Comparison of ENCODE assay signal across 1 cellular context in genomic region chr1:21763694-21764419, GRCh38.
TF ChIP-seq lines count a peak whose summit lies in the region.

No MANE protein-coding gene starts in this region.

TF ChIP-seq in WTC11, 78 proteins besides CTCF, POLR2A, EP300 and RAD21 (continued from another document):
- no peak for TF ChIP-seq PREB (CRISPR knock-in tag; IDR thresholded peaks at IDR 0.05; ENCODE audit: borderline replicate concordance)
- no peak for TF ChIP-seq GRHL2 (CRISPR knock-in tag; IDR thresholded peaks at IDR 0.05; ENCODE audit: insufficient replicate concordance, severe bottlenecking)
- TF ChIP-seq ZNF219 (CRISPR knock-in tag; IDR thresholded peaks at IDR 0.05; ENCODE audit: borderline replicate concordance): no peak
- no peak for TF ChIP-seq SMAD4 (CRISPR knock-in tag; IDR thresholded peaks at IDR 0.05)
- TF ChIP-seq ELF4 (CRISPR knock-in tag; IDR thresholded peaks at IDR 0.05; ENCODE audit: low read depth): no peak
- TF ChIP-seq HMGXB4 (CRISPR knock-in tag; IDR thresholded peaks at IDR 0.05): no peak
- TF ChIP-seq ZNF281 (CRISPR knock-in tag; IDR thresholded peaks at IDR 0.05): no peak
- no peak for TF ChIP-seq USF1 (CRISPR knock-in tag; IDR thresholded peaks at IDR 0.05)
- no peak for TF ChIP-seq HMGA2 (CRISPR knock-in tag; IDR thresholded peaks at IDR 0.05)
- no peak for TF ChIP-seq MXD4 (CRISPR knock-in tag; IDR thresholded peaks at IDR 0.05; ENCODE audit: borderline replicate concordance)
- TF ChIP-seq ATF2 (CRISPR knock-in tag; IDR thresholded peaks at IDR 0.05; ENCODE audit: borderline replicate concordance, low read depth): no peak
- TF ChIP-seq NFATC4 (CRISPR knock-in tag; IDR thresholded peaks at IDR 0.05): no peak
- no peak for TF ChIP-seq FOXJ3 (CRISPR knock-in tag; IDR thresholded peaks at IDR 0.05; ENCODE audit: borderline replicate concordance)
- TF ChIP-seq ZNF121 (CRISPR knock-in tag; IDR thresholded peaks at IDR 0.05): no peak
- no peak for TF ChIP-seq NFYB (CRISPR knock-in tag; conservative IDR thresholded peaks at IDR 0.05; ENCODE audit: low read depth)
